1 cellular context compared by ENCODE assay signal in the genomic region with DNA sequence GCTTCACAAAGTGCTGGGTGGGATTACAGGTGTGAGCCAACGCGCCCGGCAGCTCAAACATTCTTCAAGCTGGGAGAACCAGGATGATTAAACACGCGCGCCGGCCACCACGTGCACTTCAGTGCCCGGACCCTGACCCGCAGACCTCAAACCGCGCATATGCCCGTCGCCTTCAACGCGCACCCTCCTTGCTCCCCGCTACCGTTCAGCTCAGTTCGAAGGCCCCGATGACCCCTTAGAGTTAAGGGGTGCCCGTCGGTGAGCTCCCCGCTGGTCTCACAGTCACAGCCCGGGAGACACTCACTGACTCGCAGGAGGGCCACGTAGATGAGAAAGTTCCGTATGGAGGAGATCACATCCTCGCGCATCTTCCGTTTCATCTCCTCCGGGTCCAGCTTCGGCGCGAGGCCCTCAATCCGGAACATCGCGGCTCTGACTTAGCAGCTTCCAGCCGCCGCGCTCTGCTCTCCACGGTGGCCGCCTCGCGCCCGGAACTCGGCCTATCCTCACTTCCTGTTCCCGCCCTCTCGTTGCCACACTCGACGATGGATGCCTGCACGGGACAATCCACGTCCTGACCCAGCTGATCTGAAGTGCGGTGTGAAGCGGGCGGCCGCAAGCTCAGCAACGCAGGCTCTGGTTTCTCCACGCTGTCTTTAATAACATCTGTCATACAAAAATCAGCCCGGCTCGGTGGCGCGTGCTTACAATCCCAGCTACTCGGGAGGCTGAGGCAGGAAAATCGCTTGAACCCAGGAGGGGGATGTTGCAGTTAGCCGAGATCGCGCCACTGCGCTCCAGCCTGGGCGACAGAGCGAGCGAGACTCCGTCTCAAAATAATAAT.
TF ChIP-seq lines count a peak whose summit lies in the region.

A gene (minus strand): TSS at position 490 of the 844 bp plus-strand sequence. CDS start 65 bp downstream, at position 425.

TF ChIP-seq in HepG2, 621 proteins besides CTCF, POLR2A, EP300 and RAD21 (continued from another document and continues in another):
- TF ChIP-seq, protein P1, sequence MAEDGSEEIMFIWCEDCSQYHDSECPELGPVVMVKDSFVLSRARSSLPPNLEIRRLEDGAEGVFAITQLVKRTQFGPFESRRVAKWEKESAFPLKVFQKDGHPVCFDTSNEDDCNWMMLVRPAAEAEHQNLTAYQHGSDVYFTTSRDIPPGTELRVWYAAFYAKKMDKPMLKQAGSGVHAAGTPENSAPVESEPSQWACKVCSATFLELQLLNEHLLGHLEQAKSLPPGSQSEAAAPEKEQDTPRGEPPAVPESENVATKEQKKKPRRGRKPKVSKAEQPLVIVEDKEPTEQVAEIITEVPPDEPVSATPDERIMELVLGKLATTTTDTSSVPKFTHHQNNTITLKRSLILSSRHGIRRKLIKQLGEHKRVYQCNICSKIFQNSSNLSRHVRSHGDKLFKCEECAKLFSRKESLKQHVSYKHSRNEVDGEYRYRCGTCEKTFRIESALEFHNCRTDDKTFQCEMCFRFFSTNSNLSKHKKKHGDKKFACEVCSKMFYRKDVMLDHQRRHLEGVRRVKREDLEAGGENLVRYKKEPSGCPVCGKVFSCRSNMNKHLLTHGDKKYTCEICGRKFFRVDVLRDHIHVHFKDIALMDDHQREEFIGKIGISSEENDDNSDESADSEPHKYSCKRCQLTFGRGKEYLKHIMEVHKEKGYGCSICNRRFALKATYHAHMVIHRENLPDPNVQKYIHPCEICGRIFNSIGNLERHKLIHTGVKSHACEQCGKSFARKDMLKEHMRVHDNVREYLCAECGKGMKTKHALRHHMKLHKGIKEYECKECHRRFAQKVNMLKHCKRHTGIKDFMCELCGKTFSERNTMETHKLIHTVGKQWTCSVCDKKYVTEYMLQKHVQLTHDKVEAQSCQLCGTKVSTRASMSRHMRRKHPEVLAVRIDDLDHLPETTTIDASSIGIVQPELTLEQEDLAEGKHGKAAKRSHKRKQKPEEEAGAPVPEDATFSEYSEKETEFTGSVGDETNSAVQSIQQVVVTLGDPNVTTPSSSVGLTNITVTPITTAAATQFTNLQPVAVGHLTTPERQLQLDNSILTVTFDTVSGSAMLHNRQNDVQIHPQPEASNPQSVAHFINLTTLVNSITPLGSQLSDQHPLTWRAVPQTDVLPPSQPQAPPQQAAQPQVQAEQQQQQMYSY (CRISPR knock-in tag; IDR thresholded peaks at IDR 0.05), result peak; percentile 73; the same call in 1 of the 2 replicates
- TF ChIP-seq, protein P2, sequence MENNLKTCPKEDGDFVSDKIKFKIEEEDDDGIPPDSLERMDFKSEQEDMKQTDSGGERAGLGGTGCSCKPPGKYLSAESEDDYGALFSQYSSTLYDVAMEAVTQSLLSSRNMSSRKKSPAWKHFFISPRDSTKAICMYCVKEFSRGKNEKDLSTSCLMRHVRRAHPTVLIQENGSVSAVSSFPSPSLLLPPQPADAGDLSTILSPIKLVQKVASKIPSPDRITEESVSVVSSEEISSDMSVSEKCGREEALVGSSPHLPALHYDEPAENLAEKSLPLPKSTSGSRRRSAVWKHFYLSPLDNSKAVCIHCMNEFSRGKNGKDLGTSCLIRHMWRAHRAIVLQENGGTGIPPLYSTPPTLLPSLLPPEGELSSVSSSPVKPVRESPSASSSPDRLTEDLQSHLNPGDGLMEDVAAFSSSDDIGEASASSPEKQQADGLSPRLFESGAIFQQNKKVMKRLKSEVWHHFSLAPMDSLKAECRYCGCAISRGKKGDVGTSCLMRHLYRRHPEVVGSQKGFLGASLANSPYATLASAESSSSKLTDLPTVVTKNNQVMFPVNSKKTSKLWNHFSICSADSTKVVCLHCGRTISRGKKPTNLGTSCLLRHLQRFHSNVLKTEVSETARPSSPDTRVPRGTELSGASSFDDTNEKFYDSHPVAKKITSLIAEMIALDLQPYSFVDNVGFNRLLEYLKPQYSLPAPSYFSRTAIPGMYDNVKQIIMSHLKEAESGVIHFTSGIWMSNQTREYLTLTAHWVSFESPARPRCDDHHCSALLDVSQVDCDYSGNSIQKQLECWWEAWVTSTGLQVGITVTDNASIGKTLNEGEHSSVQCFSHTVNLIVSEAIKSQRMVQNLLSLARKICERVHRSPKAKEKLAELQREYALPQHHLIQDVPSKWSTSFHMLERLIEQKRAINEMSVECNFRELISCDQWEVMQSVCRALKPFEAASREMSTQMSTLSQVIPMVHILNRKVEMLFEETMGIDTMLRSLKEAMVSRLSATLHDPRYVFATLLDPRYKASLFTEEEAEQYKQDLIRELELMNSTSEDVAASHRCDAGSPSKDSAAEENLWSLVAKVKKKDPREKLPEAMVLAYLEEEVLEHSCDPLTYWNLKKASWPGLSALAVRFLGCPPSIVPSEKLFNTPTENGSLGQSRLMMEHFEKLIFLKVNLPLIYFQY (CRISPR knock-in tag; IDR thresholded peaks at IDR 0.05; ENCODE audit: borderline replicate concordance), result peak; percentile 23; the same call in 1 of the 2 replicates
- TF ChIP-seq FOXK1 (CRISPR knock-in tag; IDR thresholded peaks at IDR 0.05; ENCODE audit: borderline replicate concordance, low read depth) (peak; percentile 86; the same call in 1 of the 2 replicates), ZNF432 (CRISPR knock-in tag; IDR thresholded peaks at IDR 0.05; ENCODE audit: borderline replicate concordance) (no peak), GABPB1 (CRISPR knock-in tag; IDR thresholded peaks at IDR 0.05) (peak; percentile 99), ZNF430 (CRISPR knock-in tag; IDR thresholded peaks at IDR 0.05) (peak; percentile 100), NR2F1 (CRISPR knock-in tag; IDR thresholded peaks at IDR 0.05) (peak in 1 of 2 experiments; percentile 11; a peak in 2 of 4 replicates), U2AF1 (optimal IDR thresholded peaks at IDR 0.05; ENCODE audit: low read depth, low read length) (no peak), ZNF451 (CRISPR knock-in tag; IDR thresholded peaks at IDR 0.05) (peak; percentile 69; the same call in 1 of the 2 replicates), GLI4 (CRISPR knock-in tag; IDR thresholded peaks at IDR 0.05; ENCODE audit: borderline replicate concordance) (peak; percentile 96), ZNF788 (CRISPR knock-in tag; IDR thresholded peaks at IDR 0.05; ENCODE audit: borderline replicate concordance) (peak; percentile 98), ARNT (IDR thresholded peaks at IDR 0.05) (no peak), FOXP1 (IDR thresholded peaks at IDR 0.05) (0 out of 2 replicates have a peak, but pooled peaks have one; percentile 12), FOXP1 (CRISPR knock-in tag; IDR thresholded peaks at IDR 0.05) (no peak), TEAD2 (CRISPR knock-in tag; IDR thresholded peaks at IDR 0.05) (peak; percentile 71; the same call in 1 of the 2 replicates), NKX3-1 (CRISPR knock-in tag; IDR thresholded peaks at IDR 0.05) (peak; percentile 96), MBD4 (IDR thresholded peaks at IDR 0.05; ENCODE audit: borderline replicate concordance, low read length) (no peak), ZNF547 (CRISPR knock-in tag; IDR thresholded peaks at IDR 0.05) (peak; percentile 99), NFE2L1 (CRISPR knock-in tag; IDR thresholded peaks at IDR 0.05; ENCODE audit: borderline replicate concordance) (peak; percentile 92; the same call in 1 of the 2 replicates)
- TF ChIP-seq, protein P3, sequence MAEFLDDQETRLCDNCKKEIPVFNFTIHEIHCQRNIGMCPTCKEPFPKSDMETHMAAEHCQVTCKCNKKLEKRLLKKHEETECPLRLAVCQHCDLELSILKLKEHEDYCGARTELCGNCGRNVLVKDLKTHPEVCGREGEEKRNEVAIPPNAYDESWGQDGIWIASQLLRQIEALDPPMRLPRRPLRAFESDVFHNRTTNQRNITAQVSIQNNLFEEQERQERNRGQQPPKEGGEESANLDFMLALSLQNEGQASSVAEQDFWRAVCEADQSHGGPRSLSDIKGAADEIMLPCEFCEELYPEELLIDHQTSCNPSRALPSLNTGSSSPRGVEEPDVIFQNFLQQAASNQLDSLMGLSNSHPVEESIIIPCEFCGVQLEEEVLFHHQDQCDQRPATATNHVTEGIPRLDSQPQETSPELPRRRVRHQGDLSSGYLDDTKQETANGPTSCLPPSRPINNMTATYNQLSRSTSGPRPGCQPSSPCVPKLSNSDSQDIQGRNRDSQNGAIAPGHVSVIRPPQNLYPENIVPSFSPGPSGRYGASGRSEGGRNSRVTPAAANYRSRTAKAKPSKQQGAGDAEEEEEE (CRISPR knock-in tag; IDR thresholded peaks at IDR 0.05; ENCODE audit: borderline replicate concordance), result no peak
- TF ChIP-seq, protein P4, sequence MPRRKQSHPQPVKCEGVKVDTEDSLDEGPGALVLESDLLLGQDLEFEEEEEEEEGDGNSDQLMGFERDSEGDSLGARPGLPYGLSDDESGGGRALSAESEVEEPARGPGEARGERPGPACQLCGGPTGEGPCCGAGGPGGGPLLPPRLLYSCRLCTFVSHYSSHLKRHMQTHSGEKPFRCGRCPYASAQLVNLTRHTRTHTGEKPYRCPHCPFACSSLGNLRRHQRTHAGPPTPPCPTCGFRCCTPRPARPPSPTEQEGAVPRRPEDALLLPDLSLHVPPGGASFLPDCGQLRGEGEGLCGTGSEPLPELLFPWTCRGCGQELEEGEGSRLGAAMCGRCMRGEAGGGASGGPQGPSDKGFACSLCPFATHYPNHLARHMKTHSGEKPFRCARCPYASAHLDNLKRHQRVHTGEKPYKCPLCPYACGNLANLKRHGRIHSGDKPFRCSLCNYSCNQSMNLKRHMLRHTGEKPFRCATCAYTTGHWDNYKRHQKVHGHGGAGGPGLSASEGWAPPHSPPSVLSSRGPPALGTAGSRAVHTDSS (CRISPR knock-in tag; conservative IDR thresholded peaks at IDR 0.05), result no peak
- TF ChIP-seq, protein P5, sequence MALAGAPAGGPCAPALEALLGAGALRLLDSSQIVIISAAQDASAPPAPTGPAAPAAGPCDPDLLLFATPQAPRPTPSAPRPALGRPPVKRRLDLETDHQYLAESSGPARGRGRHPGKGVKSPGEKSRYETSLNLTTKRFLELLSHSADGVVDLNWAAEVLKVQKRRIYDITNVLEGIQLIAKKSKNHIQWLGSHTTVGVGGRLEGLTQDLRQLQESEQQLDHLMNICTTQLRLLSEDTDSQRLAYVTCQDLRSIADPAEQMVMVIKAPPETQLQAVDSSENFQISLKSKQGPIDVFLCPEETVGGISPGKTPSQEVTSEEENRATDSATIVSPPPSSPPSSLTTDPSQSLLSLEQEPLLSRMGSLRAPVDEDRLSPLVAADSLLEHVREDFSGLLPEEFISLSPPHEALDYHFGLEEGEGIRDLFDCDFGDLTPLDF (CRISPR knock-in tag; IDR thresholded peaks at IDR 0.05), result peak; percentile 95
- TF ChIP-seq, protein P6, sequence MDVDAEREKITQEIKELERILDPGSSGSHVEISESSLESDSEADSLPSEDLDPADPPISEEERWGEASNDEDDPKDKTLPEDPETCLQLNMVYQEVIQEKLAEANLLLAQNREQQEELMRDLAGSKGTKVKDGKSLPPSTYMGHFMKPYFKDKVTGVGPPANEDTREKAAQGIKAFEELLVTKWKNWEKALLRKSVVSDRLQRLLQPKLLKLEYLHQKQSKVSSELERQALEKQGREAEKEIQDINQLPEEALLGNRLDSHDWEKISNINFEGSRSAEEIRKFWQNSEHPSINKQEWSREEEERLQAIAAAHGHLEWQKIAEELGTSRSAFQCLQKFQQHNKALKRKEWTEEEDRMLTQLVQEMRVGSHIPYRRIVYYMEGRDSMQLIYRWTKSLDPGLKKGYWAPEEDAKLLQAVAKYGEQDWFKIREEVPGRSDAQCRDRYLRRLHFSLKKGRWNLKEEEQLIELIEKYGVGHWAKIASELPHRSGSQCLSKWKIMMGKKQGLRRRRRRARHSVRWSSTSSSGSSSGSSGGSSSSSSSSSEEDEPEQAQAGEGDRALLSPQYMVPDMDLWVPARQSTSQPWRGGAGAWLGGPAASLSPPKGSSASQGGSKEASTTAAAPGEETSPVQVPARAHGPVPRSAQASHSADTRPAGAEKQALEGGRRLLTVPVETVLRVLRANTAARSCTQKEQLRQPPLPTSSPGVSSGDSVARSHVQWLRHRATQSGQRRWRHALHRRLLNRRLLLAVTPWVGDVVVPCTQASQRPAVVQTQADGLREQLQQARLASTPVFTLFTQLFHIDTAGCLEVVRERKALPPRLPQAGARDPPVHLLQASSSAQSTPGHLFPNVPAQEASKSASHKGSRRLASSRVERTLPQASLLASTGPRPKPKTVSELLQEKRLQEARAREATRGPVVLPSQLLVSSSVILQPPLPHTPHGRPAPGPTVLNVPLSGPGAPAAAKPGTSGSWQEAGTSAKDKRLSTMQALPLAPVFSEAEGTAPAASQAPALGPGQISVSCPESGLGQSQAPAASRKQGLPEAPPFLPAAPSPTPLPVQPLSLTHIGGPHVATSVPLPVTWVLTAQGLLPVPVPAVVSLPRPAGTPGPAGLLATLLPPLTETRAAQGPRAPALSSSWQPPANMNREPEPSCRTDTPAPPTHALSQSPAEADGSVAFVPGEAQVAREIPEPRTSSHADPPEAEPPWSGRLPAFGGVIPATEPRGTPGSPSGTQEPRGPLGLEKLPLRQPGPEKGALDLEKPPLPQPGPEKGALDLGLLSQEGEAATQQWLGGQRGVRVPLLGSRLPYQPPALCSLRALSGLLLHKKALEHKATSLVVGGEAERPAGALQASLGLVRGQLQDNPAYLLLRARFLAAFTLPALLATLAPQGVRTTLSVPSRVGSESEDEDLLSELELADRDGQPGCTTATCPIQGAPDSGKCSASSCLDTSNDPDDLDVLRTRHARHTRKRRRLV (CRISPR knock-in tag; IDR thresholded peaks at IDR 0.05), result 0 out of 2 replicates have a peak, but pooled peaks have one; percentile 60
- TF ChIP-seq, protein P7, sequence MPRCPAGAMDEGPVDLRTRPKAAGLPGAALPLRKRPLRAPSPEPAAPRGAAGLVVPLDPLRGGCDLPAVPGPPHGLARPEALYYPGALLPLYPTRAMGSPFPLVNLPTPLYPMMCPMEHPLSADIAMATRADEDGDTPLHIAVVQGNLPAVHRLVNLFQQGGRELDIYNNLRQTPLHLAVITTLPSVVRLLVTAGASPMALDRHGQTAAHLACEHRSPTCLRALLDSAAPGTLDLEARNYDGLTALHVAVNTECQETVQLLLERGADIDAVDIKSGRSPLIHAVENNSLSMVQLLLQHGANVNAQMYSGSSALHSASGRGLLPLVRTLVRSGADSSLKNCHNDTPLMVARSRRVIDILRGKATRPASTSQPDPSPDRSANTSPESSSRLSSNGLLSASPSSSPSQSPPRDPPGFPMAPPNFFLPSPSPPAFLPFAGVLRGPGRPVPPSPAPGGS (CRISPR knock-in tag; IDR thresholded peaks at IDR 0.05), result peak; percentile 95; the same call in 1 of the 2 replicates
- TF ChIP-seq, protein P8, sequence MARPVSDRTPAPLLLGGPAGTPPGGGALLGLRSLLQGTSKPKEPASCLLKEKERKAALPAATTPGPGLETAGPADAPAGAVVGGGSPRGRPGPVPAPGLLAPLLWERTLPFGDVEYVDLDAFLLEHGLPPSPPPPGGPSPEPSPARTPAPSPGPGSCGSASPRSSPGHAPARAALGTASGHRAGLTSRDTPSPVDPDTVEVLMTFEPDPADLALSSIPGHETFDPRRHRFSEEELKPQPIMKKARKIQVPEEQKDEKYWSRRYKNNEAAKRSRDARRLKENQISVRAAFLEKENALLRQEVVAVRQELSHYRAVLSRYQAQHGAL (CRISPR knock-in tag; IDR thresholded peaks at IDR 0.05; ENCODE audit: not compliant biosample characterization), result peak; percentile 87
- TF ChIP-seq, protein P9, sequence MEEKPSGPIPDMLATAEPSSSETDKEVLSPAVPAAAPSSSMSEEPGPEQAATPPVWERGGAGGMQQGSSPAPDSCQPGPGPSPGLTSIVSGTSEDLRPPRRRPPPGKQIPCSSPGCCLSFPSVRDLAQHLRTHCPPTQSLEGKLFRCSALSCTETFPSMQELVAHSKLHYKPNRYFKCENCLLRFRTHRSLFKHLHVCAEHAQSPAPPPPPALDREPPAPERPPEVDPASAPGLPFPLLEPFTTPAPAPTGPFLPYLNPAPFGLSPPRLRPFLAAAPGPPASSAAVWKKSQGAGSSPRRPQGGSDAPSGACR (CRISPR knock-in tag; IDR thresholded peaks at IDR 0.05), result no peak; the same call in 1 of the 2 replicates
- TF ChIP-seq, protein P10, sequence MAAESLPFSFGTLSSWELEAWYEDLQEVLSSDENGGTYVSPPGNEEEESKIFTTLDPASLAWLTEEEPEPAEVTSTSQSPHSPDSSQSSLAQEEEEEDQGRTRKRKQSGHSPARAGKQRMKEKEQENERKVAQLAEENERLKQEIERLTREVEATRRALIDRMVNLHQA (CRISPR knock-in tag; IDR thresholded peaks at IDR 0.05), result no peak
